ENCODE assay signal across 9 cellular contexts in genomic region chr17:56653877-56654276, GRCh38.
DNase-seq lines count a peak whose midpoint lies in the region; ATAC-seq and TF ChIP-seq lines count a peak whose summit lies in the region.
"Had no signal": no experiment of that assay in that cellular context is flagged by ENCODE, and none has a peak within 500 bp of the region (broad histone marks: within the 10 kb centered on the region; RNA-seq: fewer than 3 reads in every experiment).

No MANE protein-coding gene starts in this region.

- peaks cover 2% of the 10 kb centered on the region for H3K9me3 Mint-ChIP-seq in activated CD8-positive, alpha-beta T cell treated with anti-CD3 and anti-CD28 coated beads for 36 hours

- H3K4me1 Mint-ChIP-seq in activated CD8-positive, alpha-beta T cell treated with anti-CD3 and anti-CD28 coated beads for 36 hours (ENCODE audit: low read depth), result peaks cover 6% of the 10 kb centered on the region

- intact Hi-C loops in activated CD8-positive, alpha-beta T cell treated with anti-CD3 and anti-CD28 coated beads for 36 hours (cut with micrococcal nuclease), result loop anchor here (1.0 kb wide), 1 partner anchor 61 kb away; the partner anchor contains the start of gene NOG

- CTCF ChIA-PET in activated CD8-positive, alpha-beta T cell treated with anti-CD3 and anti-CD28 coated beads for 36 hours (lab: Charles Lee), result interaction anchor here (0.6 to 2.6 kb wide), 16 partner anchors 9 to 171 kb away, joined by 3 to 15 read pairs (median 4); partner anchors contain the start of gene NOG

- POLR2A ChIA-PET in activated CD8-positive, alpha-beta T cell treated with anti-CD3 and anti-CD28 coated beads for 36 hours (lab: Charles Lee), result no interaction called here

- no peaks in the 10 kb centered on the region for H3K36me3 Mint-ChIP-seq in activated CD8-positive, alpha-beta T cell treated with anti-CD3 and anti-CD28 coated beads for 36 hours (ENCODE audit: low read depth)

- TF ChIP-seq CTCF in 22Rv1 (IDR thresholded peaks at IDR 0.05), result peak; percentile 28; the same call in 1 of the 2 replicates
- TF ChIP-seq CTCF in activated CD8-positive, alpha-beta T cell treated with anti-CD3 and anti-CD28 coated beads for 36 hours (IDR thresholded peaks at IDR 0.05), result peak; percentile 74
- no peak for TF ChIP-seq CTCF in fibroblast of the aortic adventitia (IDR thresholded peaks at IDR 0.05; ENCODE audit: insufficient read depth, low read length)

- ATAC-seq in GM18502 (IDR thresholded peaks at IDR 0.05; ENCODE audit: poor library complexity, unreplicated experiment) (peak; percentile 100), HG02852 (IDR thresholded peaks at IDR 0.05; ENCODE audit: unreplicated experiment) (peak; percentile 99)
- ATAC-seq in activated CD8-positive, alpha-beta T cell treated with anti-CD3 and anti-CD28 coated beads for 36 hours, result peak; percentile 99

- peak overlapping the region; percentile 8 for H3K27ac Mint-ChIP-seq in activated CD8-positive, alpha-beta T cell treated with anti-CD3 and anti-CD28 coated beads for 36 hours

- no peaks in the 10 kb centered on the region for H3K27me3 Mint-ChIP-seq in activated CD8-positive, alpha-beta T cell treated with anti-CD3 and anti-CD28 coated beads for 36 hours

- H3K4me3 Mint-ChIP-seq in activated CD8-positive, alpha-beta T cell treated with anti-CD3 and anti-CD28 coated beads for 36 hours, result no peak overlapping the region

- H3K4me3 ChIP-seq in fibroblast of the aortic adventitia (ENCODE audit: low read depth, low read length), result no peak overlapping the region
- H3K4me3 ChIP-seq: pancreas had no signal

- DNase-seq in NCI-H446 treated with DMSO at 0.1 percent for 48 hours (lab: John Stamatoyannopoulos, UW), result peak; percentile 8
- peak; percentile 86 for DNase-seq in activated CD8-positive, alpha-beta T cell treated with anti-CD3 and anti-CD28 coated beads for 36 hours
- DNase-seq in fibroblast of the aortic adventitia (ENCODE audit: low read depth), result peak; percentile 2
- DNase-seq in stimulated activated CD4-positive, alpha-beta T cell treated with anti-CD3 and anti-CD28 coated beads, Interleukin-2, amount 100 ng/mL, for 24 hours, result peak; percentile 62 to 64
- no peak for DNase-seq in NCI-H510A treated with DMSO at 0.1 percent for 48 hours (lab: John Stamatoyannopoulos, UW)
- DNase-seq: pancreas had no signal

- no peak overlapping the region for H3K27ac ChIP-seq in 22Rv1
- H3K27ac ChIP-seq: pancreas had no signal
